8 cellular contexts compared by ENCODE assay signal in genomic region chr19:2427323-2428026, GRCh38. TPM values are rescaled to one million over a fixed set of nuclear protein-coding genes. Genes with fewer than 3 reads are reported as not detected.
DNase-seq lines count a peak whose midpoint lies in the region; ATAC-seq and FAIRE-seq lines count a peak whose summit lies in the region.

TSS of gene TIMM13 (minus strand) at chr19:2427586. CDS start at chr19:2427533, 53 bp downstream.

- DNase-seq in COLO829 (ENCODE audit: low spot score) (peak; percentile 92), HTR-8/SVneo (ENCODE audit: insufficient read length, low spot score) (peak; percentile 94), NOMO-1 treated with DMSO at 0.1 percent for 48 hours (lab: John Stamatoyannopoulos, UW; ENCODE audit: unreplicated experiment) (peak; percentile 91), medulla oblongata (ENCODE audit: extremely low spot score) (peak; percentile 99)
- DNase-seq in effector CD8-positive, alpha-beta T cell (lab: John Stamatoyannopoulos, UW), result peak; percentile 93
- peak; percentile 88 to 93 (median 92) for DNase-seq in stimulated activated CD4-positive, alpha-beta T cell treated with anti-CD3 and anti-CD28 coated beads, TNF-alpha, amount 100 ng/mL, for 48 hours (ENCODE audit: low read depth in 3 of 3)

- POLR2A ChIA-PET in activated CD8-positive, alpha-beta memory T cell treated with anti-CD3 and anti-CD28 coated beads for 36 hours (lab: Charles Lee), result interaction anchor here (0.5 to 1.1 kb wide), 5 partner anchors 12 to 124 kb away, joined by 3 to 6 read pairs (median 4); partner anchors contain the start of genes LMNB2, LSM7 and SPPL2B

- ATAC-seq in GM21367 (IDR thresholded peaks at IDR 0.05; ENCODE audit: unreplicated experiment), result peak; percentile 59

- CTCF ChIA-PET in activated CD8-positive, alpha-beta memory T cell treated with anti-CD3 and anti-CD28 coated beads for 36 hours (lab: Charles Lee), result interaction anchor here (0.6 to 1.1 kb wide), 6 partner anchors 9 to 288 kb away, joined by 3 to 4 read pairs (median 3); no protein-coding TSS in a partner anchor

- FAIRE-seq in HTR-8/SVneo (lab: Jason Lieb, UNC), result peak; percentile 89

RNA-seq across cellular contexts. Expression of gene TIMM13, which starts in this region (rescaled TPM):
- 100 to 1,000 TPM; 165 to 172 TPM for total RNA-seq in activated CD8-positive, alpha-beta memory T cell treated with anti-CD3 and anti-CD28 coated beads for 36 hours

Comparison
In these comparisons a context has a peak if more than half of its experiments do, and no peak if none do; other contexts are left out.
1. Peak in every context shown above with its lines: DNase-seq and ATAC-seq.